ENCODE assay signal across 11 cellular contexts in genomic region chr6:144305567-144305966, GRCh38. TPM values are rescaled to one million over a fixed set of nuclear protein-coding genes. Genes with fewer than 3 reads are reported as not detected.
DNase-seq lines count a peak whose midpoint lies in the region; ATAC-seq and TF ChIP-seq lines count a peak whose summit lies in the region.
"Had no signal": no experiment of that assay in that cellular context is flagged by ENCODE, and none has a peak within 500 bp of the region (broad histone marks: within the 10 kb centered on the region; RNA-seq: fewer than 3 reads in every experiment).

No MANE protein-coding gene starts in this region.

- H3K36me3 Mint-ChIP-seq in chondrocyte (ENCODE audit: low read depth) = peaks cover 22% of the 10 kb centered on the region
- H3K36me3 Mint-ChIP-seq in glutamatergic neuron (ENCODE audit: unreplicated experiment) = no peaks in the 10 kb centered on the region

- H3K27me3 Mint-ChIP-seq in chondrocyte (ENCODE audit: low read depth) (no peaks in the 10 kb centered on the region), glutamatergic neuron (ENCODE audit: unreplicated experiment) (peaks cover 2% of the 10 kb centered on the region)

- TF ChIP-seq CTCF in chondrocyte (IDR thresholded peaks at IDR 0.05) (no peak), glutamatergic neuron (IDR thresholded peaks at IDR 0.05; ENCODE audit: partially characterized antibody, unreplicated experiment) (no peak)

- peak; percentile 19 for ATAC-seq in GM18861 (IDR thresholded peaks at IDR 0.05; ENCODE audit: unreplicated experiment)
- ATAC-seq in GM21381 (IDR thresholded peaks at IDR 0.05; ENCODE audit: unreplicated experiment) = peak; percentile 27
- ATAC-seq in HG03135 (IDR thresholded peaks at IDR 0.05; ENCODE audit: unreplicated experiment) = peak; percentile 20

- no peak for DNase-seq in chondrocyte (ENCODE audit: low spot score)
- DNase-seq in DMS 273 (lab: John Stamatoyannopoulos, UW; ENCODE audit: unreplicated experiment) = no peak
- no peak for DNase-seq in glutamatergic neuron
- DNase-seq in NCI-H1436 (lab: John Stamatoyannopoulos, UW) = no peak
- DNase-seq in D341Med (ENCODE audit: low spot score) = no peak
- DNase-seq: COR-L47; effector CD4-positive, alpha-beta T cell had no signal

- H3K9me3 Mint-ChIP-seq in chondrocyte (ENCODE audit: low read depth) = no peaks in the 10 kb centered on the region
- no peaks in the 10 kb centered on the region for H3K9me3 Mint-ChIP-seq in glutamatergic neuron (ENCODE audit: unreplicated experiment)
- H3K9me3 Mint-ChIP-seq: activated naive CD4-positive, alpha-beta T cell treated with anti-CD3 and anti-CD28 coated beads, Interleukin-2, amount 50 U/mL, for 72 hours had no signal

- H3K4me1 Mint-ChIP-seq in chondrocyte (ENCODE audit: low read depth) = peaks cover 14% of the 10 kb centered on the region
- no peaks in the 10 kb centered on the region for H3K4me1 Mint-ChIP-seq in glutamatergic neuron (ENCODE audit: low read depth, unreplicated experiment)

- H3K27ac Mint-ChIP-seq in chondrocyte (ENCODE audit: unreplicated experiment) = peak overlapping the region; percentile 72
- no peak overlapping the region for H3K27ac Mint-ChIP-seq in glutamatergic neuron (ENCODE audit: unreplicated experiment)

- H3K4me3 Mint-ChIP-seq in chondrocyte (ENCODE audit: unreplicated experiment) (no peak overlapping the region), glutamatergic neuron (ENCODE audit: unreplicated experiment) (no peak overlapping the region)

RNA-seq across cellular contexts. Expression of gene UTRN, which starts 20.4 kb away (rescaled TPM):
- total RNA-seq in chondrocyte = 124 to 133 TPM (median 125 TPM) in 3 replicates
- total RNA-seq in glutamatergic neuron (ENCODE audit: unreplicated experiment) = 24.3 TPM
